ENCODE assay signal across 1 cellular context in the genomic region with DNA sequence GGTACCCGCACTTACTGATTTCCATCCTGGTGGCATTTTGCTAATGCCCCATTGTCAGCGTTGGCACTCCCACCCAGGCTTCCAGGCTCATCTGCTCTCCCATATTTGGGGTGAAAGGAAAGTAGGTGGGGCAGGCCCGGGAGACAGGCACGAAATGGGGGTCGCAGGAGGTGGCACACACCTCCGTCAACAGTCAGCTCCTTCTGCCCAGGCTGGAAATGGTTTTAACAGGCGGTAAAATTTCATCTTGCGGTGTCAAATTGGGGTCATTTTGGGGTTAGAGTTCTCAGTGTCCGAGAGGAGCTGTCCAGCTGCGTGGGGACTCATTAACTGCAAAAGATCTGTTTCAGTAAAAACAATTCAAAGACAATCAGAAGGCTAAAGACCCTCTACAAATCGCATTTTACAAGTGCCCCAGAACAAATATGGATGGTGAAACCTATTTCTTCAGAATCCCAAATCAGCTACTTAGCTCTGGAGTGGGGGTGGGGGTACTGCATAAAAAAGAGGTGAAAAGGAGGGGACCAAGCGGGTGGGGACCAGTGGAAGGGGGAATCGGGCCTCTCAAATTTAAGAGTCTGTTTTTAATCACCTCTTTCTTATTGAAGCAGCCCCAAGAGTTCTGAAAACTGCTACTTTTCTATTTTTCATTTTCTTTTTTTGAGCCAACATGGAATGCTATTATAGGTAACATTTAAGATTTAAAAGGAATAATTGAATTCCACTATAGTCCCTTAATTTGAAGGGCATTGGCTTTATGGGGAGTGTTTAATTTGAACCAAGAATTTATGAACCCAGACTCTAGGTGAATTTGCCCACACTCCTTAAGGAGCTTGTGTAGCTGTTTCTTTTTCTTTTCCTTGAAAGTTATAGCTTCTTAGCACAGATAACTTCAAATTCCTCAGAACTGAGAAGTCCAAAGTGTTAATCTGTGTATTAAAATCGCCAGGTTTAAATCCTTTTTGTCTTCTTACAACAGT.
TF ChIP-seq lines count a peak whose summit lies in the region.

No MANE protein-coding gene starts in this region.

TF ChIP-seq in liver, 16 proteins besides CTCF, POLR2A, EP300 and RAD21 (continued from another document):
- TF ChIP-seq, protein P1, sequence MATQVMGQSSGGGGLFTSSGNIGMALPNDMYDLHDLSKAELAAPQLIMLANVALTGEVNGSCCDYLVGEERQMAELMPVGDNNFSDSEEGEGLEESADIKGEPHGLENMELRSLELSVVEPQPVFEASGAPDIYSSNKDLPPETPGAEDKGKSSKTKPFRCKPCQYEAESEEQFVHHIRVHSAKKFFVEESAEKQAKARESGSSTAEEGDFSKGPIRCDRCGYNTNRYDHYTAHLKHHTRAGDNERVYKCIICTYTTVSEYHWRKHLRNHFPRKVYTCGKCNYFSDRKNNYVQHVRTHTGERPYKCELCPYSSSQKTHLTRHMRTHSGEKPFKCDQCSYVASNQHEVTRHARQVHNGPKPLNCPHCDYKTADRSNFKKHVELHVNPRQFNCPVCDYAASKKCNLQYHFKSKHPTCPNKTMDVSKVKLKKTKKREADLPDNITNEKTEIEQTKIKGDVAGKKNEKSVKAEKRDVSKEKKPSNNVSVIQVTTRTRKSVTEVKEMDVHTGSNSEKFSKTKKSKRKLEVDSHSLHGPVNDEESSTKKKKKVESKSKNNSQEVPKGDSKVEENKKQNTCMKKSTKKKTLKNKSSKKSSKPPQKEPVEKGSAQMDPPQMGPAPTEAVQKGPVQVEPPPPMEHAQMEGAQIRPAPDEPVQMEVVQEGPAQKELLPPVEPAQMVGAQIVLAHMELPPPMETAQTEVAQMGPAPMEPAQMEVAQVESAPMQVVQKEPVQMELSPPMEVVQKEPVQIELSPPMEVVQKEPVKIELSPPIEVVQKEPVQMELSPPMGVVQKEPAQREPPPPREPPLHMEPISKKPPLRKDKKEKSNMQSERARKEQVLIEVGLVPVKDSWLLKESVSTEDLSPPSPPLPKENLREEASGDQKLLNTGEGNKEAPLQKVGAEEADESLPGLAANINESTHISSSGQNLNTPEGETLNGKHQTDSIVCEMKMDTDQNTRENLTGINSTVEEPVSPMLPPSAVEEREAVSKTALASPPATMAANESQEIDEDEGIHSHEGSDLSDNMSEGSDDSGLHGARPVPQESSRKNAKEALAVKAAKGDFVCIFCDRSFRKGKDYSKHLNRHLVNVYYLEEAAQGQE (IDR thresholded peaks at IDR 0.05): peak; percentile 72
